Comparison of ENCODE assay signal across 26 cellular contexts in the genomic region with DNA sequence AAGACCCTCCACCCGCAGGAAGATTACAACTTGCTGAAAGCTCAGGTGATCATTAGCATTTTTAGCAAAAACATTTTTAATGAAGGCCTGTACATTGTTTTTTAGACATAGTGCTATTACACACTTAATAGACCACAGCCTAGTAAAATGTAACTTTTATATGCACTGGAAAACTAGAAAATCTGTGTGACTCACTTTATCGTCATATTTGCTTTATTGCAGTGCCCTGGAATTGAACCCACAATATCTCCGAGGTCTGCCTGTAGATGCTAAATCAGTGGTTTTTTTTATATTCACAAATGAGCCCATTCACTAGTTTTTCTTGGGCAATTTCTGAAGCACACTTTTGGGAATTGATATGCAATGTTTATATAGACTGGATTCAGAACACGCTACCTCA.
"Had no signal": no experiment of that assay in that cellular context is flagged by ENCODE, and none has a peak within 500 bp of the region (broad histone marks: within the 10 kb centered on the region; RNA-seq: fewer than 3 reads in every experiment).

No MANE protein-coding gene starts in this region.

- H3K27ac ChIP-seq: stomach, suprapubic skin, testis, thoracic aorta, thyroid gland, tibial artery, tibial nerve, transverse colon, upper lobe of left lung, upper lobe of right lung, uterus, vagina had no signal

- H3K36me3 ChIP-seq: suprapubic skin, thoracic aorta, thyroid gland, tibial artery, tibial nerve, transverse colon, upper lobe of left lung, upper lobe of right lung, uterus, vagina had no signal

- ATAC-seq: stimulated activated effector memory CD8-positive, alpha-beta T cell treated with anti-CD3 and anti-CD28 coated beads, Interleukin-12 subunit alpha, Interleukin-12 subunit beta, amount 100 ng/mL, for 72 hours; stimulated activated memory B cell treated with anti-CD40 and anti-IgM and Interleukin-4, amounts not matched to agents 10 μg/mL and 1 μg/mL and 100 μg/mL, for 72 hours; stimulated activated naive B cell treated with anti-CD40 and anti-IgM and Interleukin-4, amounts not matched to agents 10 μg/mL and 1 μg/mL and 100 μg/mL, for 72 hours; stimulated activated naive CD8-positive, alpha-beta T cell treated with anti-CD3 and anti-CD28 coated beads, Interleukin-15, amount 100 ng/mL, for 72 hours; stimulated activated naive CD8-positive, alpha-beta T cell treated with anti-CD3 and anti-CD28 coated beads, Interleukin-15, Interleukin-2, amounts not matched to agents 100 U/mL and 50 U/mL, for 24 hours; upper lobe of right lung had no signal

- H3K4me3 ChIP-seq: stomach, suprapubic skin, testis, thoracic aorta, thyroid gland, tibial artery, tibial nerve, transverse colon, upper lobe of left lung, upper lobe of right lung, uterus, vagina had no signal

- H3K27me3 ChIP-seq: stomach, testis, thyroid gland, tibial nerve, transverse colon, upper lobe of left lung, upper lobe of right lung, uterus, vagina had no signal

- H3K4me1 ChIP-seq: stomach, suprapubic skin, testis, thyroid gland, tibial artery, tibial nerve, transverse colon, upper lobe of left lung, upper lobe of right lung, uterus, vagina had no signal

- DNase-seq: stimulated activated CD4-positive, alpha-beta T cell treated with anti-CD3 and anti-CD28 coated beads, Interleukin-2, amount 100 ng/mL, for 48 hours; stimulated activated CD4-positive, alpha-beta T cell treated with anti-CD3 and anti-CD28 coated beads, Interleukin-4, amount 100 ng/mL, for 1 hour; stimulated activated CD4-positive, alpha-beta T cell treated with anti-CD3 and anti-CD28 coated beads, Interleukin-4, amount 100 ng/mL, for 24 hours; stimulated activated CD4-positive, alpha-beta T cell treated with anti-CD3 and anti-CD28 coated beads, Interleukin-4, amount 100 ng/mL, for 4 hours; stimulated activated CD8-positive, alpha-beta memory T cell treated with anti-CD3 and anti-CD28 coated beads, Interleukin-4, amount 100 ng/mL, for 48 hours; stimulated activated naive B cell treated with anti-CD40 and anti-IgM and Interleukin-4, amounts not matched to agents 10 μg/mL and 1 μg/mL and 100 μg/mL, for 72 hours; stimulated activated naive CD4-positive, alpha-beta T cell; stimulated activated naive CD4-positive, alpha-beta T cell treated with Interleukin-2 at 50 U/mL for 16 hours; stimulated activated naive CD8-positive, alpha-beta T cell treated with anti-CD3 and anti-CD28 coated beads, Interleukin-15, amount 100 ng/mL, for 72 hours; stimulated activated naive CD8-positive, alpha-beta T cell treated with anti-CD3 and anti-CD28 coated beads, Interleukin-15, Interleukin-2, amounts not matched to agents 100 U/mL and 50 U/mL, for 24 hours; stomach; substantia nigra; testis; thyroid gland; tibial artery; transverse colon; trophoblast cell; upper lobe of left lung; upper lobe of right lung; uterus had no signal

- H3K9me3 ChIP-seq: stomach, suprapubic skin, testis, thoracic aorta, thyroid gland, transverse colon, upper lobe of left lung, upper lobe of right lung, uterus, vagina had no signal
